ENCODE assay signal across 13 cellular contexts in the genomic region with DNA sequence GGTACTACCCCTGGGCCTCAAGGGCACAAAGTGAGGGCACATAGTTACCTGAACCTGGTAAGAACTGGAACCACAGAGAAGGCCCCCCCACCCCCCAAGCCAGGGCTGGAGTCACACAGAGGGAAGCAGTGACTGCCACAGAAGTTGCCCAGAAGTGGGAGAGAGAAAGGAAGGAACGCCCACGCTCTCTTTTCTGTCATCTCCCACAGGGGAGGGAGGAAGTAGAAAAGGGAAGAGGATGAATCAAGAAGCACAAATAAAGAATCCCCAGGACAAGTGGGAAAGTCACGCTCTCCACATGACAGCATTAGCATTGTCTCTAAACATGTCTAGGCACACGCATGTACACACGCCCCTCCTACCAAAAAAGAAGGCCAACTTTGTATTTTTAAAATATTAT.
A peak's percentile ranks its signal among the peaks of the same experiment; 100 is the strongest.
DNase-seq lines count a peak whose midpoint lies in the region; ATAC-seq and TF ChIP-seq lines count a peak whose summit lies in the region.
"Had no signal": no experiment of that assay in that cellular context is flagged by ENCODE, and none has a peak within 500 bp of the region (broad histone marks: within the 10 kb centered on the region; RNA-seq: fewer than 3 reads in every experiment).

No MANE protein-coding gene starts in this region.

- peaks cover 0 to 10% (median 0%) of the 10 kb centered on the region in 6 donors for H3K9me3 Mint-ChIP-seq in immature natural killer cell
- H3K9me3 Mint-ChIP-seq: activated B cell treated with CpG ODN at 0.5 μM for 24 hours had no signal

- no peaks in the 10 kb centered on the region for H3K36me3 Mint-ChIP-seq in immature natural killer cell
- H3K36me3 Mint-ChIP-seq: activated naive CD4-positive, alpha-beta T cell treated with anti-CD3 and anti-CD28 coated beads, Interleukin-2, amount 50 U/mL, for 24 hours had no signal

- no peaks in the 10 kb centered on the region for H3K9me3 ChIP-seq in heart left ventricle
- H3K9me3 ChIP-seq: neutrophil had no signal

- H3K27ac Mint-ChIP-seq in immature natural killer cell = no peak overlapping the region
- H3K27ac Mint-ChIP-seq: activated B cell treated with CpG ODN at 0.5 μM for 24 hours; activated naive CD4-positive, alpha-beta T cell treated with anti-CD3 and anti-CD28 coated beads, Interleukin-2, amount 50 U/mL, for 24 hours had no signal

- 64 to 69% (median 66%) methylated on average over 5 of the region's 5 CpGs for whole genome bisulfite sequencing in heart left ventricle, 4 donors

- peaks cover 0 to 28% (median 17%) of the 10 kb centered on the region in 12 donors for H3K4me1 ChIP-seq in heart left ventricle

- intact Hi-C loops in heart left ventricle (cut with DNase I) = no loop called here
- intact Hi-C loops in posterior vena cava (cut with DNase I) = no loop called here

- DNase-seq in CD1c-positive myeloid dendritic cell (ENCODE audit: extremely low spot score) (peak; percentile 94), SKM-1 treated with dmso at 0.1 percent for 144 hours (lab: John Stamatoyannopoulos, UW; ENCODE audit: unreplicated experiment) (peak; percentile 62), heart left ventricle (peak in 2 of 5 donors; percentile 36), pons (ENCODE audit: low spot score) (peak; percentile 83), ecto neural progenitor cell (ENCODE audit: low spot score) (no peak), posterior vena cava (ENCODE audit: low spot score) (no peak), immature natural killer cell (no peak)
- DNase-seq: activated B cell treated with CpG ODN at 0.5 μM for 24 hours, GOT3 had no signal

- no peaks in the 10 kb centered on the region for H3K36me3 ChIP-seq in heart left ventricle
- H3K36me3 ChIP-seq: neutrophil had no signal

- H3K4me3 ChIP-seq in heart left ventricle = no peak overlapping the region

- no peak for TF ChIP-seq POLR2A in heart left ventricle (IDR thresholded peaks at IDR 0.05)

- H3K4me3 Mint-ChIP-seq in immature natural killer cell = no peak overlapping the region
- H3K4me3 Mint-ChIP-seq: activated B cell treated with CpG ODN at 0.5 μM for 24 hours; activated naive CD4-positive, alpha-beta T cell treated with anti-CD3 and anti-CD28 coated beads, Interleukin-2, amount 50 U/mL, for 24 hours; central memory CD8-positive, alpha-beta T cell had no signal

- ATAC-seq in heart left ventricle = peak; percentile 13 to 72 (median 60)
- ATAC-seq in GM21390 (IDR thresholded peaks at IDR 0.05; ENCODE audit: unreplicated experiment) = no peak

- no peaks in the 10 kb centered on the region for H3K4me1 Mint-ChIP-seq in immature natural killer cell
- H3K4me1 Mint-ChIP-seq: activated B cell treated with CpG ODN at 0.5 μM for 24 hours; activated naive CD4-positive, alpha-beta T cell treated with anti-CD3 and anti-CD28 coated beads, Interleukin-2, amount 50 U/mL, for 24 hours; central memory CD8-positive, alpha-beta T cell had no signal

- TF ChIP-seq CTCF in heart left ventricle (IDR thresholded peaks at IDR 0.05) = no peak

- peak overlapping the region in 9 of 12 donors; percentile 14 to 86 (median 46) for H3K27ac ChIP-seq in heart left ventricle
- H3K27ac ChIP-seq: neutrophil had no signal

- peaks cover 0 to 11% (median 8%) of the 10 kb centered on the region in 3 donors for H3K27me3 Mint-ChIP-seq in immature natural killer cell (ENCODE audit: low read depth in 3 of 3)

- H3K27me3 ChIP-seq in heart left ventricle = no peaks in the 10 kb centered on the region
- H3K27me3 ChIP-seq: neutrophil had no signal

Comparison
In these comparisons a context has a peak if more than half of its experiments do, and no peak if none do; other contexts are left out.
1. DNase-seq: peak in CD1c-positive myeloid dendritic cell (single experiment), SKM-1 treated with dmso at 0.1 percent for 144 hours (single experiment) and pons (single experiment); none in ecto neural progenitor cell (single experiment), posterior vena cava (single experiment) and immature natural killer cell (0 of 3).